ENCODE assay signal across 25 cellular contexts in the genomic region with DNA sequence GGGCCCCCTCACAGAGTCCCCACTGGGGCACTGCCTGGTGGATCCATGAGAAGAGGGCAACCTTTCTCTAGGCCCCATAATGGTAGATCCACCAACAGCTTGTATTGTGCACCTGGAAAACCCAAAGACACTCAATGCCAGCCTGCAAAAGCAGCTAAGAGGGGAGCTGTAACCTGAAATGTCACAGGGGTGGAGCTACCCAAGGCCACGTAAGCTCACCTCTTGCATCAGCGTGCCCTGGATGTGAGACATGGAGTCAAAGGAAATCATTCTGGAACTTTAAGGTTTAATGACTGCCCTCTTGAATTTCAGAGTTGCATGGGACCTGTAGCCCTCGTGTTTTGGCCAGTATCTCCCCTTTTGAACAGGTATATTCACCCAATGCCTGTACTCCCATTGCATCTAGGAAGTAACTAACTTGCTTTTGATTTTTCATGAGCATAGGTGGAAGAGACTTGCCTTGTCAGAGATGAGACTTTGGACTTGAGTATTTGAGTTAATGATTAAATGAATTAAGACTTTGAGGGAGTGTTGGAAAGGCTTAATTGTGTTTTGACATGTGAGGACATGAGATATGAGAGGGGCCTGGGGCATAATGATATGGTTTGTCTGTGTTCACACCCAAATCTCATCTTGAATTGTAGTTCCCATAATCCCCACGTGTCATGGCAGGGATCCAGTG.
"Had no signal": no experiment of that assay in that cellular context is flagged by ENCODE, and none has a peak within 500 bp of the region (broad histone marks: within the 10 kb centered on the region; RNA-seq: fewer than 3 reads in every experiment).

No MANE protein-coding gene starts in this region.

- H3K27ac ChIP-seq: left lung, right atrium auricular region, right lobe of liver, suprapubic skin, thoracic aorta, tibial artery, upper lobe of right lung had no signal

- H3K27ac Mint-ChIP-seq: mesothelial cell of epicardium; naive thymus-derived CD8-positive, alpha-beta T cell; nephron; progenitor cell of endocrine pancreas; stimulated activated naive CD8-positive, alpha-beta T cell treated with anti-CD3 and anti-CD28 coated beads, Interleukin-15, Interleukin-2, amounts not matched to agents 100 ng/mL and 50 ng/mL, for 24 hours had no signal

- H3K4me3 Mint-ChIP-seq: mesothelial cell of epicardium; naive thymus-derived CD8-positive, alpha-beta T cell; nephron; neural crest cell; stimulated activated naive CD8-positive, alpha-beta T cell treated with anti-CD3 and anti-CD28 coated beads, Interleukin-15, Interleukin-2, amounts not matched to agents 100 ng/mL and 50 ng/mL, for 24 hours had no signal

- DNase-seq: head of caudate nucleus; hypothalamus; islet precursor cell; naive thymus-derived CD8-positive, alpha-beta T cell; nucleus accumbens; right lobe of liver; stimulated activated CD4-positive, alpha-beta T cell treated with anti-CD3 and anti-CD28 coated beads, Interleukin-12 subunit alpha, Interleukin-12 subunit beta, amount 100 ng/mL, for 4 hours; stimulated activated CD4-positive, alpha-beta T cell treated with anti-CD3 and anti-CD28 coated beads, Interleukin-15, amount 100 ng/mL, for 24 hours; stimulated activated CD4-positive, alpha-beta T cell treated with anti-CD3 and anti-CD28 coated beads, Interleukin-2, amount 100 ng/mL, for 24 hours; stimulated activated CD4-positive, alpha-beta T cell treated with anti-CD3 and anti-CD28 coated beads, Interleukin-4, amount 100 ng/mL, for 1 hour; stimulated activated naive CD4-positive, alpha-beta T cell; tibial artery; trophoblast cell; upper lobe of right lung had no signal

- H3K27me3 Mint-ChIP-seq: naive thymus-derived CD8-positive, alpha-beta T cell; progenitor cell of endocrine pancreas; stimulated activated naive CD8-positive, alpha-beta T cell treated with anti-CD3 and anti-CD28 coated beads, Interleukin-15, Interleukin-2, amounts not matched to agents 100 ng/mL and 50 ng/mL, for 24 hours had no signal

- ATAC-seq: left lung; naive thymus-derived CD8-positive, alpha-beta T cell; upper lobe of right lung had no signal

- H3K4me3 ChIP-seq: left lung, lung, right atrium auricular region, right lobe of liver, suprapubic skin, thoracic aorta, tibial artery, upper lobe of right lung had no signal

- H3K4me1 ChIP-seq: left lung, right atrium auricular region, right lobe of liver, suprapubic skin, tibial artery, upper lobe of right lung had no signal

- H3K36me3 Mint-ChIP-seq: naive thymus-derived CD8-positive, alpha-beta T cell had no signal

- FAIRE-seq: urothelium cell line had no signal

- H3K9me3 ChIP-seq: right atrium auricular region, right lobe of liver, thoracic aorta had no signal

- H3K4me1 Mint-ChIP-seq: mesothelial cell of epicardium; naive thymus-derived CD8-positive, alpha-beta T cell; nephron; neural crest cell had no signal

- H3K36me3 ChIP-seq: left lung, right atrium auricular region, right lobe of liver, suprapubic skin, thoracic aorta, tibial artery, upper lobe of right lung had no signal

- H3K27me3 ChIP-seq: left lung, right atrium auricular region, right lobe of liver, suprapubic skin, tibial artery, upper lobe of right lung had no signal
